In the genomic region with DNA sequence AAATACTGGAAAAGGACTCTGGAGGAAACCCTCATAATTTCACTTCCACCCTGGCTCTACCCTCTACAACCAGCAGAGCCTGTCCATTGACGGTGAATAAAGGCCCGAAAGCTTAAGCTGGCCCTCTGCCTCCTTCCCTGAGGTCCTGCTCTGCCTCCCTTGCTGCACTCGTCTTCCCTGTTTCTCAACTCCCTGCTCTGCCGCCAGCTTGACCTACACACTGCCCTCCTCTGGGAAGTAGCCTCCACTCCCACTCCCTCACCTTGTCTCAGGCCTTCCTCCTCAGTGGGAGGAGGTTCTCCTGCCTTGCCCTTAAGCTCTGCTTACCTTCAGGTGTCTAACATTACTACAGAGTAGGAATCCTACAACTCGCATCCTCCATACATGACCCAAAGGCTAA, we compare ENCODE assay signal across 25 cellular contexts.
"Had no signal": no experiment of that assay in that cellular context is flagged by ENCODE, and none has a peak within 500 bp of the region (broad histone marks: within the 10 kb centered on the region; RNA-seq: fewer than 3 reads in every experiment).

No MANE protein-coding gene starts in this region.

- H3K9me3 Mint-ChIP-seq: effector memory CD8-positive, alpha-beta T cell; nephron progenitor cell had no signal

- H3K4me3 ChIP-seq: coronary artery, gastrocnemius medialis, heart left ventricle, lung, prostate gland, right atrium auricular region, smooth muscle cell, suprapubic skin, transverse colon, vagina had no signal

- H3K27ac Mint-ChIP-seq: effector memory CD8-positive, alpha-beta T cell; memory B cell; mesothelial cell of epicardium; nephron progenitor cell; stimulated activated naive CD8-positive, alpha-beta T cell treated with anti-CD3 and anti-CD28 coated beads, Interleukin-15, amount 100 ng/mL, for 72 hours had no signal

- H3K27me3 ChIP-seq: gastrocnemius medialis, heart left ventricle, right atrium auricular region, suprapubic skin, transverse colon, vagina had no signal

- H3K27me3 Mint-ChIP-seq: effector memory CD8-positive, alpha-beta T cell; memory B cell; stimulated activated naive CD8-positive, alpha-beta T cell treated with anti-CD3 and anti-CD28 coated beads, Interleukin-15, amount 100 ng/mL, for 72 hours had no signal

- H3K36me3 ChIP-seq: gastrocnemius medialis, heart left ventricle, prostate gland, right atrium auricular region, suprapubic skin, transverse colon, vagina had no signal

- H3K9me3 ChIP-seq: gastrocnemius medialis, heart left ventricle, prostate gland, right atrium auricular region, suprapubic skin, transverse colon, vagina had no signal

- H3K4me3 Mint-ChIP-seq: effector memory CD8-positive, alpha-beta T cell; memory B cell; mesothelial cell of epicardium; naive thymus-derived CD8-positive, alpha-beta T cell; nephron progenitor cell; stimulated activated naive CD8-positive, alpha-beta T cell treated with anti-CD3 and anti-CD28 coated beads, Interleukin-15, amount 100 ng/mL, for 72 hours had no signal

- H3K4me1 Mint-ChIP-seq: memory B cell; naive thymus-derived CD8-positive, alpha-beta T cell; nephron progenitor cell; stimulated activated naive CD8-positive, alpha-beta T cell treated with anti-CD3 and anti-CD28 coated beads, Interleukin-15, amount 100 ng/mL, for 72 hours had no signal

- H3K4me1 ChIP-seq: gastrocnemius medialis, heart left ventricle, prostate gland, right atrium auricular region, transverse colon, vagina had no signal

- H3K27ac ChIP-seq: coronary artery, gastrocnemius medialis, heart left ventricle, prostate gland, right atrium auricular region, suprapubic skin, transverse colon, vagina had no signal

- DNase-seq: effector memory CD8-positive, alpha-beta T cell; foreskin fibroblast; gastrocnemius medialis; heart left ventricle; hippocampal formation; kidney; naive thymus-derived CD8-positive, alpha-beta T cell; nephron progenitor cell; nucleus accumbens; stimulated activated CD4-positive, alpha-beta T cell treated with anti-CD3 and anti-CD28 coated beads, Interleukin-12 subunit alpha, Interleukin-12 subunit beta, amount 100 ng/mL, for 4 hours; stimulated activated CD4-positive, alpha-beta T cell treated with anti-CD3 and anti-CD28 coated beads, Interleukin-1b, Interleukin-23, amount 100 ng/mL, for 48 hours; stimulated activated CD4-positive, alpha-beta T cell treated with anti-CD3 and anti-CD28 coated beads, Interleukin-4, amount 100 ng/mL, for 1 hour; stimulated activated CD8-positive, alpha-beta memory T cell treated with anti-CD3 and anti-CD28 coated beads, Interleukin-4, amount 100 ng/mL, for 48 hours; stimulated activated naive CD4-positive, alpha-beta T cell; stimulated activated naive CD8-positive, alpha-beta T cell treated with anti-CD3 and anti-CD28 coated beads, Interleukin-15, amount 100 ng/mL, for 72 hours; transverse colon had no signal

- H3K36me3 Mint-ChIP-seq: memory B cell; mesothelial cell of epicardium; naive thymus-derived CD8-positive, alpha-beta T cell had no signal
